In the genomic region with DNA sequence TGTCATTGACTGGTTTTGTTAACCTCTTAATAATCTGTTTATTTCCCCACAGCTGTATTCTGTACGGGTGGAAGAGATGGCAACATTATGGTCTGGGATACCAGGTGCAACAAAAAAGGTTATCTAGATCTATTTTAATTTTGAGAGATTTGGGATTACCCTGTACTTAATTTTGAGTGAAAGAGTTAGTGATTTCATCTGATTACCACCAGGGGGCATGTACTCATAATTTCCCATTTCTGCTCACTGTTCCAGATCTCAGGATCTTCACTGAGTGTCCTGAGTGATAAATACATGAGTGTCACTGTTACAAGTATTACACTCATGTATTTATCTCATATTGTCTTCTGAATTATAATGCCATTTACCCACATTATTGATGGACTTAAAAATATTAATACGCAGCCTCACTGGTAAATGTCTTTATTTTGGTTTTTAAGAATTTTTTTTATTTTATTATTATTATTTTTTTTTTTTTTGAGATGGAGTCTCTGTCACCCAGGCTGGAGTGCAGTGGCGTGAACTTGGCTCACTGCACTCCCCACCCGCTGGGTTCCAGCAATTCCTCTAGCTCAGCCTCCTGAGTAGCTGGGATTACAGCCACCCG, we compare ENCODE assay signal across 9 cellular contexts. TPM values are rescaled to one million over a fixed set of nuclear protein-coding genes. Genes with fewer than 3 reads are reported as not detected.
A peak's percentile ranks its signal among the peaks of the same experiment; 100 is the strongest.
DNase-seq lines count a peak whose midpoint lies in the region; ATAC-seq, FAIRE-seq and TF ChIP-seq lines count a peak whose summit lies in the region.
"Had no signal": no experiment of that assay in that cellular context is flagged by ENCODE, and none has a peak within 500 bp of the region (broad histone marks: within the 10 kb centered on the region; RNA-seq: fewer than 3 reads in every experiment).

No MANE protein-coding gene starts in this region.

- no peaks in the 10 kb centered on the region for H3K27me3 Mint-ChIP-seq in WTC11 (ENCODE audit: low read depth)
- H3K27me3 Mint-ChIP-seq in activated CD4-positive, alpha-beta T cell treated with anti-CD3 and anti-CD28 coated beads for 36 hours: no peaks in the 10 kb centered on the region

- ATAC-seq in WTC11 (no peak), left cardiac atrium (peak; percentile 48 to 55)
- no peak for ATAC-seq in activated CD4-positive, alpha-beta T cell treated with anti-CD3 and anti-CD28 coated beads for 36 hours

- H3K36me3 Mint-ChIP-seq in WTC11: peaks cover 52% of the 10 kb centered on the region
- peaks cover 53% of the 10 kb centered on the region for H3K36me3 Mint-ChIP-seq in activated CD4-positive, alpha-beta T cell treated with anti-CD3 and anti-CD28 coated beads for 36 hours (ENCODE audit: low read depth)

- H3K4me3 ChIP-seq in small intestine (ENCODE audit: low read depth in 1 of 2, low read length in 2 of 2): no peak overlapping the region
- H3K4me3 ChIP-seq: BLaER1 had no signal

- TF ChIP-seq CTCF in WTC11 (IDR thresholded peaks at IDR 0.05): peak; percentile 47; the same call in 1 of the 2 replicates

- H3K27ac ChIP-seq in small intestine (ENCODE audit: low read depth in 1 of 2, low read length in 1 of 2): no peak overlapping the region
- H3K27ac ChIP-seq: BLaER1 had no signal

- 83 to 89% (median 88%) methylated on average over 5 of the region's 5 CpGs for WGBS in small intestine, 3 donors

- CTCF ChIA-PET in WTC11 (lab: Charles Lee): interaction anchor here (0.6 to 2.3 kb wide), 8 partner anchors 21 to 687 kb away, joined by 3 to 9 read pairs (median 3); partner anchors contain the start of genes DTL and INTS7
- CTCF ChIA-PET in activated CD4-positive, alpha-beta T cell treated with anti-CD3 and anti-CD28 coated beads for 36 hours (lab: Charles Lee): interaction anchor here (0.6 to 4.0 kb wide), 23 partner anchors 8 to 394 kb away, joined by 3 to 50 read pairs (median 4); partner anchors contain the start of genes DTL and INTS7

- H3K4me3 Mint-ChIP-seq in WTC11: no peak overlapping the region
- no peak overlapping the region for H3K4me3 Mint-ChIP-seq in activated CD4-positive, alpha-beta T cell treated with anti-CD3 and anti-CD28 coated beads for 36 hours

- H3K27me3 ChIP-seq in small intestine (ENCODE audit: control insufficient read depth in 2 of 2, insufficient read depth in 2 of 2, low read length in 2 of 2): no peaks in the 10 kb centered on the region
- H3K27me3 ChIP-seq: BLaER1 had no signal

- DNase-seq in NCI-H1436 (lab: John Stamatoyannopoulos, UW) (peak; percentile 41), NCI-H1436 treated with DMSO at 0.1 percent for 48 hours (lab: John Stamatoyannopoulos, UW) (no peak), NCI-H2029 (lab: John Stamatoyannopoulos, UW) (peak; percentile 3), WTC11 (ENCODE audit: low spot score) (no peak), left cardiac atrium (no peak), small intestine (peak; percentile 44)
- DNase-seq in stimulated activated CD4-positive, alpha-beta T cell treated with anti-CD3 and anti-CD28 coated beads, Interleukin-2, amount 100 ng/mL, for 48 hours: no peak
- DNase-seq in activated CD4-positive, alpha-beta T cell treated with anti-CD3 and anti-CD28 coated beads for 36 hours: no peak

- H3K4me1 ChIP-seq in small intestine (ENCODE audit: control insufficient read depth in 2 of 2, insufficient read depth in 1 of 2, low read depth in 1 of 2, low read length in 1 of 2): no peaks in the 10 kb centered on the region
- H3K4me1 ChIP-seq: BLaER1 had no signal

- no peak overlapping the region for H3K27ac Mint-ChIP-seq in WTC11
- no peak overlapping the region for H3K27ac Mint-ChIP-seq in activated CD4-positive, alpha-beta T cell treated with anti-CD3 and anti-CD28 coated beads for 36 hours

- peaks cover 12% of the 10 kb centered on the region for H3K9me3 Mint-ChIP-seq in WTC11
- H3K9me3 Mint-ChIP-seq in activated CD4-positive, alpha-beta T cell treated with anti-CD3 and anti-CD28 coated beads for 36 hours (ENCODE audit: low read depth): no peaks in the 10 kb centered on the region

- H3K9me3 ChIP-seq in small intestine (ENCODE audit: control insufficient read depth, low read depth): no peaks in the 10 kb centered on the region

- H3K36me3 ChIP-seq in small intestine (ENCODE audit: control insufficient read depth in 2 of 2, insufficient read depth in 2 of 2, low read length in 2 of 2): no peaks in the 10 kb centered on the region

- no peak for FAIRE-seq in small intestine (lab: Jason Lieb, UNC)

- no peaks in the 10 kb centered on the region for H3K4me1 Mint-ChIP-seq in WTC11
- no peaks in the 10 kb centered on the region for H3K4me1 Mint-ChIP-seq in activated CD4-positive, alpha-beta T cell treated with anti-CD3 and anti-CD28 coated beads for 36 hours

- POLR2A ChIA-PET in WTC11 (lab: Charles Lee): no interaction called here
- POLR2A ChIA-PET in activated CD4-positive, alpha-beta T cell treated with anti-CD3 and anti-CD28 coated beads for 36 hours (lab: Charles Lee): no interaction called here

- intact Hi-C loops in left cardiac atrium (cut with DNase I): loop anchor here in 1 of 2 donors (5.0 kb wide), 1 partner anchor 394 kb away; no protein-coding TSS in a partner anchor
- intact Hi-C loops in activated CD4-positive, alpha-beta T cell treated with anti-CD3 and anti-CD28 coated beads for 36 hours (cut with DNase I, micrococcal nuclease): loop anchor here (1.0 to 2.0 kb wide), 4 partner anchors 50 to 394 kb away; partner anchors contain the start of gene PPP2R5A (in 1 of the 2)

TF ChIP-seq in WTC11, 78 proteins besides CTCF, POLR2A, EP300 and RAD21:
- TF ChIP-seq SMAD4 (CRISPR knock-in tag; IDR thresholded peaks at IDR 0.05): no peak
- no peak for TF ChIP-seq GABPB1 (CRISPR knock-in tag; IDR thresholded peaks at IDR 0.05)
- TF ChIP-seq, protein P1, sequence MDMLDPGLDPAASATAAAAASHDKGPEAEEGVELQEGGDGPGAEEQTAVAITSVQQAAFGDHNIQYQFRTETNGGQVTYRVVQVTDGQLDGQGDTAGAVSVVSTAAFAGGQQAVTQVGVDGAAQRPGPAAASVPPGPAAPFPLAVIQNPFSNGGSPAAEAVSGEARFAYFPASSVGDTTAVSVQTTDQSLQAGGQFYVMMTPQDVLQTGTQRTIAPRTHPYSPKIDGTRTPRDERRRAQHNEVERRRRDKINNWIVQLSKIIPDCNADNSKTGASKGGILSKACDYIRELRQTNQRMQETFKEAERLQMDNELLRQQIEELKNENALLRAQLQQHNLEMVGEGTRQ (CRISPR knock-in tag; IDR thresholded peaks at IDR 0.05): no peak
- TF ChIP-seq, protein P2, sequence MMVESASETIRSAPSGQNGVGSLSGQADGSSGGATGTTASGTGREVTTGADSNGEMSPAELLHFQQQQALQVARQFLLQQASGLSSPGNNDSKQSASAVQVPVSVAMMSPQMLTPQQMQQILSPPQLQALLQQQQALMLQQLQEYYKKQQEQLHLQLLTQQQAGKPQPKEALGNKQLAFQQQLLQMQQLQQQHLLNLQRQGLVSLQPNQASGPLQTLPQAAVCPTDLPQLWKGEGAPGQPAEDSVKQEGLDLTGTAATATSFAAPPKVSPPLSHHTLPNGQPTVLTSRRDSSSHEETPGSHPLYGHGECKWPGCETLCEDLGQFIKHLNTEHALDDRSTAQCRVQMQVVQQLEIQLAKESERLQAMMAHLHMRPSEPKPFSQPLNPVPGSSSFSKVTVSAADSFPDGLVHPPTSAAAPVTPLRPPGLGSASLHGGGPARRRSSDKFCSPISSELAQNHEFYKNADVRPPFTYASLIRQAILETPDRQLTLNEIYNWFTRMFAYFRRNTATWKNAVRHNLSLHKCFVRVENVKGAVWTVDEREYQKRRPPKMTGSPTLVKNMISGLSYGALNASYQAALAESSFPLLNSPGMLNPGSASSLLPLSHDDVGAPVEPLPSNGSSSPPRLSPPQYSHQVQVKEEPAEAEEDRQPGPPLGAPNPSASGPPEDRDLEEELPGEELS (CRISPR knock-in tag; IDR thresholded peaks at IDR 0.05): no peak

RNA-seq across cellular contexts. Expression of gene DTL, which starts 27.4 kb away (rescaled TPM):
- 38.8 to 52.3 TPM (median 43.0 TPM) in 3 replicates for total RNA-seq in WTC11 (2021)
- 1 to 10 TPM in 1 of 2 donors, under 1 TPM in 1; 0.71 to 3.9 TPM for total RNA-seq in left cardiac atrium
- polyA plus RNA-seq in small intestine: 1 to 10 TPM in 1 of 3 donors, under 1 TPM in 2; 0.67 to 4.3 (median 0.81) TPM
- 100 to 1,000 TPM in 1 of 2 experiments, 10 to 100 TPM in 1; 82.1 to 114 TPM for total RNA-seq in activated CD4-positive, alpha-beta T cell treated with anti-CD3 and anti-CD28 coated beads for 36 hours

RNA-seq across cellular contexts. Expression of gene INTS7, which starts 27.6 kb away (rescaled TPM):
- total RNA-seq in WTC11 (2021): 16.3 to 17.3 TPM (median 17.2 TPM) in 3 replicates
- total RNA-seq in left cardiac atrium: 10 to 100 TPM in 1 of 2 donors, 1 to 10 TPM in 1; 8.1 to 10.2 TPM
- 1 to 10 TPM; 6.0 to 8.2 (median 6.5) TPM for polyA plus RNA-seq in small intestine
- total RNA-seq in activated CD4-positive, alpha-beta T cell treated with anti-CD3 and anti-CD28 coated beads for 36 hours: 10 to 100 TPM; 23.7 to 28.6 TPM

Comparison
In these comparisons a context has a peak if more than half of its experiments do, and no peak if none do; other contexts are left out.
1. DNase-seq: peak in NCI-H1436 (single experiment), NCI-H2029 (single experiment) and small intestine (single experiment); none in NCI-H1436 treated with DMSO at 0.1 percent for 48 hours (single experiment), WTC11 (single experiment), left cardiac atrium (single experiment), stimulated activated CD4-positive, alpha-beta T cell treated with anti-CD3 and anti-CD28 coated beads, Interleukin-2, amount 100 ng/mL, for 48 hours (0 of 2) and activated CD4-positive, alpha-beta T cell treated with anti-CD3 and anti-CD28 coated beads for 36 hours (single experiment).
2. ATAC-seq: peak in left cardiac atrium (2 of 2); none in WTC11 (single experiment) and activated CD4-positive, alpha-beta T cell treated with anti-CD3 and anti-CD28 coated beads for 36 hours (single experiment).